ENCODE assay signal across 24 cellular contexts in genomic region chr15:36742696-36743095, GRCh38.
DNase-seq lines count a peak whose midpoint lies in the region; ATAC-seq, FAIRE-seq and TF ChIP-seq lines count a peak whose summit lies in the region.
"Had no signal": no experiment of that assay in that cellular context is flagged by ENCODE, and none has a peak within 500 bp of the region (broad histone marks: within the 10 kb centered on the region; RNA-seq: fewer than 3 reads in every experiment).

No MANE protein-coding gene starts in this region.

- TF ChIP-seq CTCF in osteocyte (IDR thresholded peaks at IDR 0.05) (no peak), ovary (IDR thresholded peaks at IDR 0.05) (no peak), ascending aorta (IDR thresholded peaks at IDR 0.05) (no peak)

- H3K9me3 Mint-ChIP-seq in osteocyte (ENCODE audit: unreplicated experiment): no peaks in the 10 kb centered on the region
- H3K9me3 Mint-ChIP-seq: activated CD4-positive, alpha-beta T cell treated with anti-CD3 and anti-CD28 coated beads, Interleukin-2, amount 10 ng/mL, durations not matched to agents 7 days and 5 days; nephron progenitor cell; T-helper 1 cell treated with Interleukin-12 subunit alpha and Interleukin-12 subunit beta and Interleukin-4 antibody, amounts not matched to agents 30 μg/mL and 1 μg/mL, for 36 hours had no signal

- no peak overlapping the region for H3K4me3 Mint-ChIP-seq in osteocyte (ENCODE audit: unreplicated experiment)
- H3K4me3 Mint-ChIP-seq: activated CD4-positive, alpha-beta T cell treated with anti-CD3 and anti-CD28 coated beads, Interleukin-2, amount 10 ng/mL, durations not matched to agents 7 days and 5 days; CD4-positive, CD25-positive, alpha-beta regulatory T cell; nephron progenitor cell; T-helper 1 cell treated with Interleukin-12 subunit alpha and Interleukin-12 subunit beta and Interleukin-4 antibody, amounts not matched to agents 30 μg/mL and 1 μg/mL, for 36 hours had no signal

- no peak overlapping the region for H3K27ac Mint-ChIP-seq in osteocyte (ENCODE audit: unreplicated experiment)
- H3K27ac Mint-ChIP-seq: activated CD4-positive, alpha-beta T cell treated with anti-CD3 and anti-CD28 coated beads, Interleukin-2, amount 10 ng/mL, durations not matched to agents 7 days and 5 days; CD4-positive, CD25-positive, alpha-beta regulatory T cell; nephron progenitor cell; T-helper 1 cell treated with Interleukin-12 subunit alpha and Interleukin-12 subunit beta and Interleukin-4 antibody, amounts not matched to agents 30 μg/mL and 1 μg/mL, for 36 hours had no signal

- in situ Hi-C loops in Caki2 (cut with HindIII; ENCODE audit: low pct_unique_long_range_greater_than_20kb, low sequenced_read_pairs): no loop called here

- H3K27ac ChIP-seq in ovary (no peak overlapping the region), ascending aorta (no peak overlapping the region)
- H3K27ac ChIP-seq: foreskin keratinocyte, SJCRH30 had no signal

- WGBS in ovary, 3 donors: 73 to 79% (median 75%) methylated on average over 1 of the region's 1 CpG

- DNase-seq in Caki2 (ENCODE audit: low read depth): peak; percentile 94
- peak; percentile 85 for DNase-seq in RCC 7860 (ENCODE audit: low spot score)
- no peak for DNase-seq in osteocyte (ENCODE audit: extremely low spot score, unreplicated experiment)
- DNase-seq in AG20443 (ENCODE audit: low spot score): no peak
- no peak for DNase-seq in ovary
- no peak for DNase-seq in ascending aorta (ENCODE audit: low spot score in 2 of 2)
- DNase-seq: activated CD4-positive, alpha-beta T cell treated with anti-CD3 and anti-CD28 coated beads, Interleukin-2, amount 10 ng/mL, durations not matched to agents 7 days and 5 days; activated CD8-positive, alpha-beta memory T cell treated with anti-CD3 and anti-CD28 coated beads, Interleukin-2, amount 50 U/mL, for 48 hours; activated gamma-delta T cell; caudate nucleus; CD4-positive, CD25-positive, alpha-beta regulatory T cell; DMS53; foreskin keratinocyte; H7; left cardiac atrium; NCI-H1436 treated with DMSO at 0.1 percent for 48 hours; NCI-H82; nephron progenitor cell; SJCRH30 had no signal

- H3K36me3 ChIP-seq in ovary (no peaks in the 10 kb centered on the region), ascending aorta (no peaks in the 10 kb centered on the region)
- H3K36me3 ChIP-seq: SJCRH30 had no signal

- H3K36me3 Mint-ChIP-seq in osteocyte (ENCODE audit: unreplicated experiment): peaks cover 2% of the 10 kb centered on the region

- intact Hi-C loops in ovary (cut with DNase I): no loop called here
- intact Hi-C loops in ascending aorta (cut with DNase I): no loop called here

- no peaks in the 10 kb centered on the region for H3K27me3 Mint-ChIP-seq in osteocyte (ENCODE audit: unreplicated experiment)
- H3K27me3 Mint-ChIP-seq: activated CD4-positive, alpha-beta T cell treated with anti-CD3 and anti-CD28 coated beads, Interleukin-2, amount 10 ng/mL, durations not matched to agents 7 days and 5 days; CD4-positive, CD25-positive, alpha-beta regulatory T cell had no signal

- FAIRE-seq in RCC 7860 (lab: Jason Lieb, UNC): peak; percentile 95
- FAIRE-seq: GM19239, urothelium cell line had no signal

- TF ChIP-seq POLR2A in ovary (IDR thresholded peaks at IDR 0.05): no peak

- no peak overlapping the region for H3K4me3 ChIP-seq in ovary
- H3K4me3 ChIP-seq in ascending aorta: no peak overlapping the region
- H3K4me3 ChIP-seq: SJCRH30 had no signal

- TF ChIP-seq EP300 in ovary (IDR thresholded peaks at IDR 0.05): no peak

- H3K4me1 ChIP-seq in ovary (ENCODE audit: insufficient read depth): no peaks in the 10 kb centered on the region
- H3K4me1 ChIP-seq in ascending aorta: no peaks in the 10 kb centered on the region
- H3K4me1 ChIP-seq: SJCRH30 had no signal

- peaks cover 7% of the 10 kb centered on the region for H3K4me1 Mint-ChIP-seq in osteocyte (ENCODE audit: unreplicated experiment)
- H3K4me1 Mint-ChIP-seq: activated CD4-positive, alpha-beta T cell treated with anti-CD3 and anti-CD28 coated beads, Interleukin-2, amount 10 ng/mL, durations not matched to agents 7 days and 5 days had no signal

- ATAC-seq in GM21423 (IDR thresholded peaks at IDR 0.05; ENCODE audit: unreplicated experiment) (peak; percentile 52), HG03175 (IDR thresholded peaks at IDR 0.05; ENCODE audit: unreplicated experiment) (peak; percentile 58)
- ATAC-seq: foreskin keratinocyte, left cardiac atrium had no signal

- H3K27me3 ChIP-seq in ovary (no peaks in the 10 kb centered on the region), ascending aorta (no peaks in the 10 kb centered on the region)
- H3K27me3 ChIP-seq: foreskin keratinocyte, SJCRH30 had no signal

- no peaks in the 10 kb centered on the region for H3K9me3 ChIP-seq in ovary
- no peaks in the 10 kb centered on the region for H3K9me3 ChIP-seq in ascending aorta
- H3K9me3 ChIP-seq: SJCRH30 had no signal

Comparison
In these comparisons a context has a peak if more than half of its experiments do, and no peak if none do; other contexts are left out.
1. DNase-seq: peak in Caki2 (single experiment) and RCC 7860 (single experiment); none in osteocyte (single experiment), AG20443 (single experiment), ovary (0 of 5) and ascending aorta (0 of 2).